In the genomic region with DNA sequence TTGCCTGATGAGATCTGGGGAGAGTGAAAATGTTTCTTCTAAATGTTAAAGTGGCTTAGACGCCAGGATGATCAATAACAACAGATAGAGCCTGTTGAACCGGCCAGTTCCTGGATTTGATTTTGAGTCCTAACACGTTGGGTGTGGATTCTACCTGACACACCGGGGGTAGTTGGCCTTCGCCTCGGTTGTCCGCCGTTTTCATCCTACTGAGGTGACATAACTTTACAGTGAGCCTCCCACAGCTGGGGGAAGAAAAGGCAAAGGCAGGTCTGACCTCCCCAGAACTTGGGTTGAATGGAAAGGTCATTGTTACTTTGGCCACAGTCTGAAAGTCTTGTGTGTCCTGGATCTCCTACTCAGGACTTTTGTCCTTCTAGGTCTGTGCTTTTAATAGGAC, we compare ENCODE assay signal across 1 cellular context.
TF ChIP-seq lines count a peak whose summit lies in the region.

No MANE protein-coding gene starts in this region.

TF ChIP-seq in GM12878, 131 proteins besides CTCF, POLR2A, EP300 and RAD21:
- no peak for TF ChIP-seq CREM (IDR thresholded peaks at IDR 0.05; ENCODE audit: low read depth)
- no peak for TF ChIP-seq CHD2 (IDR thresholded peaks at IDR 0.05; ENCODE audit: borderline replicate concordance, low read depth, low read length)
- TF ChIP-seq, protein P1, sequence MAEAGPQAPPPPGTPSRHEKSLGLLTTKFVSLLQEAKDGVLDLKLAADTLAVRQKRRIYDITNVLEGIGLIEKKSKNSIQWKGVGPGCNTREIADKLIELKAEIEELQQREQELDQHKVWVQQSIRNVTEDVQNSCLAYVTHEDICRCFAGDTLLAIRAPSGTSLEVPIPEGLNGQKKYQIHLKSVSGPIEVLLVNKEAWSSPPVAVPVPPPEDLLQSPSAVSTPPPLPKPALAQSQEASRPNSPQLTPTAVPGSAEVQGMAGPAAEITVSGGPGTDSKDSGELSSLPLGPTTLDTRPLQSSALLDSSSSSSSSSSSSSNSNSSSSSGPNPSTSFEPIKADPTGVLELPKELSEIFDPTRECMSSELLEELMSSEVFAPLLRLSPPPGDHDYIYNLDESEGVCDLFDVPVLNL (IDR thresholded peaks at IDR 0.05; ENCODE audit: low read depth, low read length): no peak
